ENCODE assay signal across 11 cellular contexts in genomic region chr2:36450466-36451196, GRCh38.
DNase-seq lines count a peak whose midpoint lies in the region; ATAC-seq and TF ChIP-seq lines count a peak whose summit lies in the region.
"Had no signal": no experiment of that assay in that cellular context is flagged by ENCODE, and none has a peak within 500 bp of the region (broad histone marks: within the 10 kb centered on the region; RNA-seq: fewer than 3 reads in every experiment).

No MANE protein-coding gene starts in this region.

- in situ Hi-C loops in KBM-7 (cut with MboI; ENCODE audit: low pct_unique_long_range_greater_than_20kb, low sequenced_read_pairs), result no loop called here

- H3K4me3 Mint-ChIP-seq in activated naive CD8-positive, alpha-beta T cell treated with anti-CD3 and anti-CD28 coated beads for 36 hours, result no peak overlapping the region
- no peak overlapping the region for H3K4me3 Mint-ChIP-seq in activated CD4-positive, alpha-beta memory T cell treated with anti-CD3 and anti-CD28 coated beads for 36 hours

- intact Hi-C loops in body of pancreas (cut with DNase I), result no loop called here
- intact Hi-C loops in left ventricle myocardium superior (cut with micrococcal nuclease), result loop anchor here (10.0 kb wide), 1 partner anchor 54 kb away; no protein-coding TSS in a partner anchor
- intact Hi-C loops in spleen (cut with DNase I; ENCODE audit: low total_unique reads), result no loop called here
- intact Hi-C loops in activated CD4-positive, alpha-beta memory T cell treated with anti-CD3 and anti-CD28 coated beads for 36 hours (cut with micrococcal nuclease), result no loop called here

- no peaks in the 10 kb centered on the region for H3K36me3 Mint-ChIP-seq in activated naive CD8-positive, alpha-beta T cell treated with anti-CD3 and anti-CD28 coated beads for 36 hours
- no peaks in the 10 kb centered on the region for H3K36me3 Mint-ChIP-seq in activated CD4-positive, alpha-beta memory T cell treated with anti-CD3 and anti-CD28 coated beads for 36 hours

- H3K27ac ChIP-seq in body of pancreas, result peak overlapping the region in 2 of 4 donors; percentile 35 to 48
- peak overlapping the region in 7 of 8 donors; percentile 28 to 74 (median 52) for H3K27ac ChIP-seq in spleen

- POLR2A ChIA-PET in activated CD4-positive, alpha-beta memory T cell treated with anti-CD3 and anti-CD28 coated beads for 36 hours (lab: Charles Lee), result no interaction called here

- no peak overlapping the region for H3K27ac Mint-ChIP-seq in activated naive CD8-positive, alpha-beta T cell treated with anti-CD3 and anti-CD28 coated beads for 36 hours
- H3K27ac Mint-ChIP-seq in activated CD4-positive, alpha-beta memory T cell treated with anti-CD3 and anti-CD28 coated beads for 36 hours, result no peak overlapping the region

- H3K27me3 Mint-ChIP-seq in activated naive CD8-positive, alpha-beta T cell treated with anti-CD3 and anti-CD28 coated beads for 36 hours, result no peaks in the 10 kb centered on the region
- no peaks in the 10 kb centered on the region for H3K27me3 Mint-ChIP-seq in activated CD4-positive, alpha-beta memory T cell treated with anti-CD3 and anti-CD28 coated beads for 36 hours

- TF ChIP-seq POLR2A in body of pancreas (IDR thresholded peaks at IDR 0.05) (no peak), spleen (IDR thresholded peaks at IDR 0.05) (no peak)

- ATAC-seq in body of pancreas (peak; percentile 40), left ventricle myocardium superior (peak; percentile 74), GM21786 (IDR thresholded peaks at IDR 0.05; ENCODE audit: unreplicated experiment) (no peak)
- ATAC-seq: left colon had no signal

- no peaks in the 10 kb centered on the region for H3K4me1 Mint-ChIP-seq in activated naive CD8-positive, alpha-beta T cell treated with anti-CD3 and anti-CD28 coated beads for 36 hours
- H3K4me1 Mint-ChIP-seq in activated CD4-positive, alpha-beta memory T cell treated with anti-CD3 and anti-CD28 coated beads for 36 hours (ENCODE audit: low read depth), result no peaks in the 10 kb centered on the region

- TF ChIP-seq CTCF in body of pancreas (IDR thresholded peaks at IDR 0.05), result no peak
- no peak for TF ChIP-seq CTCF in spleen (IDR thresholded peaks at IDR 0.05 in 8 of 11, conservative IDR thresholded peaks at IDR 0.05 in 3 of 11)

- H3K9me3 ChIP-seq in body of pancreas (no peaks in the 10 kb centered on the region), spleen (no peaks in the 10 kb centered on the region)

- H3K4me3 ChIP-seq in body of pancreas (no peak overlapping the region), spleen (no peak overlapping the region)

- H3K36me3 ChIP-seq in body of pancreas (replicated peaks in 1 of 2; ENCODE audit: insufficient read depth in 1 of 2, low read depth in 2 of 2) (no peaks in the 10 kb centered on the region), spleen (peaks cover 0 to 23% (median 10%) of the 10 kb centered on the region in 6 donors)

- WGBS in body of pancreas, 2 donors, result 52 to 57% methylated on average over 5 of the region's 5 CpGs
- 69 to 84% (median 80%) methylated on average over 5 of the region's 5 CpGs for WGBS in spleen, 5 donors

- CTCF ChIA-PET in activated CD4-positive, alpha-beta memory T cell treated with anti-CD3 and anti-CD28 coated beads for 36 hours (lab: Charles Lee), result no interaction called here

- H3K9me3 Mint-ChIP-seq in activated naive CD8-positive, alpha-beta T cell treated with anti-CD3 and anti-CD28 coated beads for 36 hours, result no peaks in the 10 kb centered on the region
- no peaks in the 10 kb centered on the region for H3K9me3 Mint-ChIP-seq in activated CD4-positive, alpha-beta memory T cell treated with anti-CD3 and anti-CD28 coated beads for 36 hours

- H3K4me1 ChIP-seq in body of pancreas, result no peaks in the 10 kb centered on the region
- peaks cover 0 to 33% (median 7%) of the 10 kb centered on the region in 6 donors for H3K4me1 ChIP-seq in spleen

- H3K27me3 ChIP-seq in body of pancreas, result no peaks in the 10 kb centered on the region
- H3K27me3 ChIP-seq in spleen (replicated peaks in 1 of 7), result no peaks in the 10 kb centered on the region

- DNase-seq in GM04504 (ENCODE audit: low read depth) (peak; percentile 65), body of pancreas (no peak), left ventricle myocardium superior (no peak), spleen (no peak), KBM-7 (no peak)
- no peak for DNase-seq in activated naive CD8-positive, alpha-beta T cell treated with anti-CD3 and anti-CD28 coated beads for 36 hours
- DNase-seq in activated CD4-positive, alpha-beta memory T cell treated with anti-CD3 and anti-CD28 coated beads for 36 hours, result no peak
- DNase-seq: left colon; SHP77; stimulated activated CD4-positive, alpha-beta T cell treated with anti-CD3 and anti-CD28 coated beads, Interleukin-4, amount 100 ng/mL, for 24 hours had no signal
